In the genomic region with DNA sequence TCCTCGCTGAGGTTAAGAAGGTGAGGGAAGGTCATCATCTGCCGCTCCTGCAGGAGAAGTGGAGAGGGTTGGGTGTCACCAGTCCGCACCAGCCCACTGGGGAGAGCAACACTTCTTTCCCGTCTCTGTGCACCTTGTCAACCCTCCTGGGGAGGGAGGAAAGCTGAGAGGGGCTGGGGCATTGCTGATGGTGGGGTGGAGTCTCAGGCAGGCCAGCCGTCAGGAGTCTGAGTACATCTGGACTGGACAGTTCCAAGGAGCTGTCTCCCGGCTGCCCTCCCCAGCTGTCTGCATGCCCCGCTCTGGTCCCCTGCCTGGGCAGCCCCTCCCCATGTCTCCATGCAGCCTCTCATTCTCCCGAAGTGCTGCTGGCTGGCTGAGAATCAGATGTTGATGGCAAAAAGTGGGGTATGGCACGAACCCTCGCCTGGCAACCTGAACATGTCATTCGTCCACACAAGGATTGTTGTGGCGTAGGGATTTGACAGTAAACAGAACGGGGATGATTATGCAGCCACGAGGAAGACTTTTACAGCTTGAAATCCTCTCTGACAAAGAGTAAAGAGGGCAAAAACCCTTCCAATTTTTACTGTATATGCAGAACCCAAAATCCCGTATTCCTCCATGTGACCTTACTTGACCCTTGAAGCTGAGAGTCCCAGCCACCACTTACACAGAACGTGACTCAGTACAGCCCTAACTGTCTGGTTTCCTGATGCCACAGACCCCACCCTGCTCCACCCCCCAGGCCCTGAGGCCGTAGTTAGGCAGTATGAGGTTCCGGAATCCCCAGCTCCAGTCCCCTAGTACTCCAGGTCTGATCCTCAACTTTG, we compare ENCODE assay signal across 12 cellular contexts.
A peak's percentile ranks its signal among the peaks of the same experiment; 100 is the strongest.
DNase-seq lines count a peak whose midpoint lies in the region; FAIRE-seq and TF ChIP-seq lines count a peak whose summit lies in the region.
"Had no signal": no experiment of that assay in that cellular context is flagged by ENCODE, and none has a peak within 500 bp of the region (broad histone marks: within the 10 kb centered on the region; RNA-seq: fewer than 3 reads in every experiment).

No MANE protein-coding gene starts in this region.

- FAIRE-seq in RCC 7860 (lab: Jason Lieb, UNC), result no peak
- FAIRE-seq: endometrium, GM18507 had no signal

- 44% methylated on average over 18 of the region's 18 CpGs for WGBS in smooth muscle cell (ENCODE audit: low lambda C conversion rate)

- no peaks in the 10 kb centered on the region for H3K9me3 ChIP-seq in smooth muscle cell (replicated peaks; ENCODE audit: low read depth)

- H2AFZ ChIP-seq in smooth muscle cell (ENCODE audit: low read depth), result no peak overlapping the region

- H3K9ac ChIP-seq in smooth muscle cell (ENCODE audit: low read depth), result no peak overlapping the region

- no peaks in the 10 kb centered on the region for H3F3A ChIP-seq in smooth muscle cell (ENCODE audit: low read depth)

- H3K4me3 ChIP-seq in smooth muscle cell, result no peak overlapping the region
- H3K4me3 ChIP-seq: lung had no signal

- no peaks in the 10 kb centered on the region for H3K27me3 ChIP-seq in smooth muscle cell (ENCODE audit: low read depth)

- H4K20me1 ChIP-seq in smooth muscle cell (ENCODE audit: low read depth), result no peaks in the 10 kb centered on the region

- H3K79me2 ChIP-seq in smooth muscle cell (ENCODE audit: low read depth), result no peaks in the 10 kb centered on the region

- peak overlapping the region; percentile 6 for H3K4me2 ChIP-seq in smooth muscle cell

- TF ChIP-seq CTCF in RWPE1 (conservative IDR thresholded peaks at IDR 0.05; ENCODE audit: low read depth), result no peak
- no peak for TF ChIP-seq CTCF in smooth muscle cell (IDR thresholded peaks at IDR 0.05; ENCODE audit: borderline replicate concordance, insufficient read depth, poor library complexity, severe bottlenecking)

- CTCF ChIA-PET in RWPE1 (lab: Yijun Ruan, JAX), result interaction anchor here (0.6 to 0.7 kb wide), 3 partner anchors 63 to 1059 kb away, joined by 3 read pairs; no protein-coding TSS in a partner anchor

- H3K27ac ChIP-seq in RWPE1 (peak overlapping the region; percentile 52), smooth muscle cell (ENCODE audit: low read depth) (no peak overlapping the region)

- intact Hi-C loops in cardiac septum (cut with DNase I), result no loop called here

- H3K36me3 ChIP-seq in smooth muscle cell (ENCODE audit: low read depth), result no peaks in the 10 kb centered on the region

- peak; percentile 57 for DNase-seq in activated effector memory CD4-positive, alpha-beta T cell treated with anti-CD3 and anti-CD28 coated beads, Interleukin-2, amount 50 U/mL, for 16 hours
- DNase-seq in activated effector memory CD4-positive, alpha-beta T cell treated with Interleukin-2 at 50 U/mL for 16 hours, result no peak
- DNase-seq in RWPE1 (ENCODE audit: low spot score) (peak; percentile 67), cardiac septum (ENCODE audit: low spot score) (peak; percentile 73), smooth muscle cell (lab: John Stamatoyannopoulos, UW; ENCODE audit: unreplicated experiment) (no peak), mesenteric fat pad (ENCODE audit: low spot score) (no peak), RCC 7860 (ENCODE audit: low spot score) (no peak), NCI-H345 (lab: John Stamatoyannopoulos, UW) (no peak)
- DNase-seq: activated naive CD4-positive, alpha-beta T cell had no signal

- H3K4me1 ChIP-seq in smooth muscle cell (ENCODE audit: low read depth), result no peaks in the 10 kb centered on the region

- POLR2A ChIA-PET in RWPE1 (lab: Yijun Ruan, JAX; ENCODE audit: low non-redundant PET), result no interaction called here

Comparison
In these comparisons a context has a peak if more than half of its experiments do, and no peak if none do; other contexts are left out.
1. DNase-seq: peak in activated effector memory CD4-positive, alpha-beta T cell treated with anti-CD3 and anti-CD28 coated beads, Interleukin-2, amount 50 U/mL, for 16 hours (single experiment), RWPE1 (single experiment) and cardiac septum (single experiment); none in activated effector memory CD4-positive, alpha-beta T cell treated with Interleukin-2 at 50 U/mL for 16 hours (single experiment), smooth muscle cell (single experiment), mesenteric fat pad (single experiment), RCC 7860 (single experiment) and NCI-H345 (single experiment).